Comparison of ENCODE assay signal across 9 cellular contexts in the genomic region with DNA sequence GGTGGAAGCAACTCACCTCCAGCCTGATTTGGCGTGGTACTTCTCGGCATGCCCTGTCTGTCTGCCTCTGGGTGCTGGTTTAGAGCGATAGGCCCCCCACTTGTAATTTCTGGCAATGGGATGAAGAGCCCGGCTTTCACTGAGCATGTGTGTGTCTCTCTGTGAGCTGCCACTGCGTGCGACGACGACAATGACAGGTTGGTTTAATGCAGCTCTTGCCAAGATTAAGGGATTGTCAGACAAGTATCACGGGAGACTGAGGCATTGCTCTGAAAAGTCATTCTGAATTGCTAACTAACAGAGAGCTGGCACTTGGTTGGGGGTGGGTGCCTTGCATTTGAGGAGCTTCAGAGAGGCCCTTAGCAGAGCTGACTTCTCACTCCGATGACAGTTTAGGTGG.
"Had no signal": no experiment of that assay in that cellular context is flagged by ENCODE, and none has a peak within 500 bp of the region (broad histone marks: within the 10 kb centered on the region; RNA-seq: fewer than 3 reads in every experiment).

No MANE protein-coding gene starts in this region.

- FAIRE-seq: K562 had no signal

- H3K27ac ChIP-seq: HL-60 had no signal

- H3K4me2 ChIP-seq: GM23338 had no signal

- H3K9me3 ChIP-seq: HAP-1 had no signal

- ATAC-seq: GM23338, HCT116, K562 had no signal

- H3K4me3 ChIP-seq: GM23338, HAP-1, K562 had no signal

- H3K36me3 ChIP-seq: HAP-1 had no signal

- DNase-seq: H7, HFFc6, IMR-90, KG1 had no signal

- H2AFZ ChIP-seq: GM23338 had no signal

- H3K4me1 ChIP-seq: HAP-1 had no signal
